Comparison of ENCODE assay signal across 34 cellular contexts in genomic region chr14:21910260-21910659, GRCh38.
"Had no signal": no experiment of that assay in that cellular context is flagged by ENCODE, and none has a peak within 500 bp of the region (broad histone marks: within the 10 kb centered on the region; RNA-seq: fewer than 3 reads in every experiment).

No MANE protein-coding gene starts in this region.

- H3K4me3 Mint-ChIP-seq: activated B cell treated with CpG ODN at 0.5 μM for 24 hours; activated CD4-positive, alpha-beta memory T cell treated with anti-CD3 and anti-CD28 coated beads for 36 hours; activated CD4-positive, alpha-beta T cell treated with anti-CD3 and anti-CD28 coated beads, Interleukin-2, amount 10 ng/mL, durations not matched to agents 24 days and 14 days; activated CD8-positive, alpha-beta T cell treated with anti-CD3 and anti-CD28 coated beads for 36 hours; activated naive CD4-positive, alpha-beta T cell treated with anti-CD3 and anti-CD28 coated beads for 36 hours; activated naive CD8-positive, alpha-beta T cell treated with anti-CD3 and anti-CD28 coated beads for 36 hours; activated T-cell treated with anti-CD3 and anti-CD28 coated beads, Interleukin-2, amount 50 U/mL, for 4 hours; activated T-cell treated with anti-CD3 and anti-CD28 coated beads, Interleukin-2, amount 50 U/mL, for 72 hours; activated T-helper 1 cell treated with anti-CD3 and anti-CD28 coated beads, Interleukin-12 subunit alpha, Interleukin-12 subunit beta, Interleukin-2, Interleukin-4 antibody, amounts not matched to agents 30 ng/mL and 10 ng/mL and 1 ng/mL, durations not matched to agents 14 hours and 24 hours and 36 hours; activated T-helper 17 cell treated with anti-CD3 and anti-CD28 coated beads, Interleukin-2, amount 50 U/mL, for 72 hours; T-helper 1 cell treated with Interleukin-12 subunit alpha and Interleukin-12 subunit beta and Interleukin-4 antibody, amounts not matched to agents 30 μg/mL and 1 μg/mL, for 36 hours; T-helper 2 cell treated with Interferon-gamma antibody and Interleukin-4, amounts not matched to agents 5 μg/mL and 100 μg/mL, for 36 hours had no signal

- H3K36me3 Mint-ChIP-seq: activated CD4-positive, alpha-beta memory T cell treated with anti-CD3 and anti-CD28 coated beads for 36 hours; activated naive CD4-positive, alpha-beta T cell treated with anti-CD3 and anti-CD28 coated beads, Interleukin-2, amount 50 U/mL, for 72 hours; activated naive CD8-positive, alpha-beta T cell treated with anti-CD3 and anti-CD28 coated beads for 36 hours had no signal

- H3K4me1 ChIP-seq: adrenal gland, breast epithelium had no signal

- H3K9me3 ChIP-seq: adrenal gland, body of pancreas, breast epithelium had no signal

- H3K27ac Mint-ChIP-seq: activated B cell treated with CpG ODN at 0.5 μM for 24 hours; activated CD4-positive, alpha-beta memory T cell treated with anti-CD3 and anti-CD28 coated beads for 36 hours; activated CD4-positive, alpha-beta T cell treated with anti-CD3 and anti-CD28 coated beads, Interleukin-2, amount 10 ng/mL, durations not matched to agents 24 days and 14 days; activated CD8-positive, alpha-beta T cell treated with anti-CD3 and anti-CD28 coated beads for 36 hours; activated naive CD4-positive, alpha-beta T cell treated with anti-CD3 and anti-CD28 coated beads for 36 hours; activated naive CD4-positive, alpha-beta T cell treated with anti-CD3 and anti-CD28 coated beads, Interleukin-2, amount 50 U/mL, for 72 hours; activated naive CD8-positive, alpha-beta T cell treated with anti-CD3 and anti-CD28 coated beads for 36 hours; activated T-cell treated with anti-CD3 and anti-CD28 coated beads, Interleukin-2, amount 50 U/mL, for 72 hours; activated T-helper 1 cell treated with anti-CD3 and anti-CD28 coated beads, Interleukin-12 subunit alpha, Interleukin-12 subunit beta, Interleukin-2, Interleukin-4 antibody, amounts not matched to agents 30 ng/mL and 10 ng/mL and 1 ng/mL, durations not matched to agents 14 hours and 24 hours and 36 hours; activated T-helper 17 cell treated with anti-CD3 and anti-CD28 coated beads, Interleukin-2, amount 50 U/mL, for 72 hours; T-helper 1 cell treated with Interleukin-12 subunit alpha and Interleukin-12 subunit beta and Interleukin-4 antibody, amounts not matched to agents 30 μg/mL and 1 μg/mL, for 36 hours; T-helper 2 cell treated with Interferon-gamma antibody and Interleukin-4, amounts not matched to agents 5 μg/mL and 100 μg/mL, for 36 hours had no signal

- ATAC-seq: activated CD8-positive, alpha-beta T cell treated with anti-CD3 and anti-CD28 coated beads for 36 hours; activated naive CD4-positive, alpha-beta T cell treated with anti-CD3 and anti-CD28 coated beads, Interleukin-2, amount 50 U/mL, for 72 hours; activated T-cell treated with anti-CD3 and anti-CD28 coated beads, Interleukin-2, amount 50 U/mL, for 4 hours; activated T-cell treated with anti-CD3 and anti-CD28 coated beads, Interleukin-2, amount 50 U/mL, for 72 hours; activated T-helper 17 cell treated with anti-CD3 and anti-CD28 coated beads, Interleukin-2, amount 50 U/mL, for 72 hours; body of pancreas had no signal

- DNase-seq: activated B cell treated with CpG ODN at 0.5 μM for 24 hours; activated CD4-positive, alpha-beta memory T cell treated with anti-CD3 and anti-CD28 coated beads for 36 hours; activated CD4-positive, alpha-beta T cell treated with anti-CD3 and anti-CD28 coated beads for 4 hours; activated CD4-positive, alpha-beta T cell treated with anti-CD3 and anti-CD28 coated beads, Interleukin-2, amount 10 ng/mL, durations not matched to agents 24 days and 14 days; activated CD4-positive, alpha-beta T cell treated with anti-CD3 and anti-CD28 coated beads, Interleukin-2, amount 50 U/mL, for 1 hour; activated CD4-positive, alpha-beta T cell treated with anti-CD3 and anti-CD28 coated beads, Interleukin-2, amount 50 U/mL, for 4 hours; activated CD4-positive, CD25-positive, alpha-beta regulatory T cell treated with anti-CD3 and anti-CD28 coated beads, Interleukin-2, amount 50 U/mL, for 72 hours; activated CD8-positive, alpha-beta memory T cell treated with anti-CD3 and anti-CD28 coated beads, Interleukin-2, amount 50 U/mL, for 4 hours; activated CD8-positive, alpha-beta T cell treated with anti-CD3 and anti-CD28 coated beads for 36 hours; activated effector memory CD4-positive, alpha-beta T cell treated with anti-CD3 and anti-CD28 coated beads, Interleukin-2, amount 50 U/mL, for 16 hours; activated gamma-delta T cell treated with Interleukin-2 at 50 U/mL for 16 hours; activated naive CD4-positive, alpha-beta T cell; activated naive CD4-positive, alpha-beta T cell treated with anti-CD3 and anti-CD28 coated beads for 36 hours; activated naive CD4-positive, alpha-beta T cell treated with anti-CD3 and anti-CD28 coated beads, Interleukin-2, amount 50 U/mL, for 16 hours; activated naive CD8-positive, alpha-beta T cell treated with anti-CD3 and anti-CD28 coated beads for 36 hours; activated T-cell treated with anti-CD3 and anti-CD28 coated beads for 4 hours; activated T-cell treated with anti-CD3 and anti-CD28 coated beads, Interleukin-2, amount 50 U/mL, for 1 hour; activated T-cell treated with anti-CD3 and anti-CD28 coated beads, Interleukin-2, amount 50 U/mL, for 4 hours; activated T-cell treated with anti-CD3 and anti-CD28 coated beads, Interleukin-2, amount 50 U/mL, for 72 hours; adrenal gland; amniotic stem cell; aorta; body of pancreas; brain microvascular endothelial cell; central memory CD4-positive, alpha-beta T cell; T-helper 2 cell; T-helper 9 cell had no signal

- H3K4me3 ChIP-seq: adrenal gland, body of pancreas, breast epithelium had no signal

- H3K27ac ChIP-seq: adrenal gland, body of pancreas, brain microvascular endothelial cell, breast epithelium, VCaP had no signal

- H3K27me3 ChIP-seq: body of pancreas, brain microvascular endothelial cell had no signal

- H3K9me3 Mint-ChIP-seq: activated B cell treated with CpG ODN at 0.5 μM for 24 hours; activated CD4-positive, alpha-beta memory T cell treated with anti-CD3 and anti-CD28 coated beads for 36 hours; activated CD4-positive, alpha-beta T cell treated with anti-CD3 and anti-CD28 coated beads, Interleukin-2, amount 10 ng/mL, durations not matched to agents 24 days and 14 days; activated CD8-positive, alpha-beta T cell treated with anti-CD3 and anti-CD28 coated beads for 36 hours; activated naive CD4-positive, alpha-beta T cell treated with anti-CD3 and anti-CD28 coated beads for 36 hours; activated naive CD4-positive, alpha-beta T cell treated with anti-CD3 and anti-CD28 coated beads, Interleukin-2, amount 50 U/mL, for 72 hours; activated naive CD8-positive, alpha-beta T cell treated with anti-CD3 and anti-CD28 coated beads for 36 hours; activated T-cell treated with anti-CD3 and anti-CD28 coated beads, Interleukin-2, amount 50 U/mL, for 4 hours; activated T-cell treated with anti-CD3 and anti-CD28 coated beads, Interleukin-2, amount 50 U/mL, for 72 hours; activated T-helper 1 cell treated with anti-CD3 and anti-CD28 coated beads, Interleukin-12 subunit alpha, Interleukin-12 subunit beta, Interleukin-2, Interleukin-4 antibody, amounts not matched to agents 30 ng/mL and 10 ng/mL and 1 ng/mL, durations not matched to agents 14 hours and 24 hours and 36 hours; activated T-helper 17 cell treated with anti-CD3 and anti-CD28 coated beads, Interleukin-2, amount 50 U/mL, for 72 hours; T-helper 1 cell treated with Interleukin-12 subunit alpha and Interleukin-12 subunit beta and Interleukin-4 antibody, amounts not matched to agents 30 μg/mL and 1 μg/mL, for 36 hours; T-helper 2 cell treated with Interferon-gamma antibody and Interleukin-4, amounts not matched to agents 5 μg/mL and 100 μg/mL, for 36 hours had no signal

- H3K27me3 Mint-ChIP-seq: activated CD4-positive, alpha-beta memory T cell treated with anti-CD3 and anti-CD28 coated beads for 36 hours; activated naive CD8-positive, alpha-beta T cell treated with anti-CD3 and anti-CD28 coated beads for 36 hours; activated T-helper 17 cell treated with anti-CD3 and anti-CD28 coated beads, Interleukin-2, amount 50 U/mL, for 72 hours had no signal

- H3K36me3 ChIP-seq: adrenal gland, brain microvascular endothelial cell, breast epithelium had no signal
